In the genomic region with DNA sequence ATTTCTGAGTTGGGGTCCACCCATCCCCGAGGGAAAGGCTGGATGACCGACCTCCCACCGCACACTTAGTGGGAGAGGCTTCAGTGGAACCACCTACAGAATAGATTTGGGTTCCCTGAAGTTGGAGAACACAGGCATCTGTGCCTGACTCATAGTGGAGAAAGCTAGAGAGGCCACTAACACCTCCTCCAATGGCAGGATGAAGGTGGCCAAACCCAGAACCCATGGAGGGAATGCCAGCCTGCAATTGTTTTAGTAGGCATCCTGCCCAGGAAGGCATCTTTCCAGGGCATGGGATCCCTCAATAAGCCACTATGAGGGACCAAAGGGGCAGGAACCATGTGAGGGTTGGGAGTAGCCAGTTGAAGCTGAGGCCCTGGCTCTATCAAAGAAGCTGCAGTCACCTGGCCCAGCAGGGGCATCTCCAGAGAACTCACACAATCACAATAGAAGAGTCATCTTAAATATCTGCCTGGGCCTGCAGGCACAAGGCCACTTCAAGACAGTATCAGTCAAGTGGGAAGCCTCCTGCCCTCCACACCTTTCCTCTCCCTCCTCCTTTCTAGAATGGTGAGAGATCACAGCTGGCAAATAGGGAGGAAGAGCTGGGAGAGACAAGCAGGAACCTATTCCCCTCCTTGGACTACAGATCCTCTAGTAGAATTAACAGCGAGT, we compare ENCODE assay signal across 23 cellular contexts.
DNase-seq lines count a peak whose midpoint lies in the region; ATAC-seq and TF ChIP-seq lines count a peak whose summit lies in the region.
"Had no signal": no experiment of that assay in that cellular context is flagged by ENCODE, and none has a peak within 500 bp of the region (broad histone marks: within the 10 kb centered on the region; RNA-seq: fewer than 3 reads in every experiment).

No MANE protein-coding gene starts in this region.

- no peak overlapping the region for H4K8ac ChIP-seq in trophoblast cell (ENCODE audit: low read depth, low read length)

- no peaks in the 10 kb centered on the region for H3K9me3 ChIP-seq in trophoblast cell (ENCODE audit: insufficient read depth, low read depth, low read length)
- H3K9me3 ChIP-seq: prostate gland, SJCRH30, thoracic aorta had no signal

- H3K4me1 ChIP-seq in foreskin keratinocyte: peaks cover 19% of the 10 kb centered on the region
- peaks cover 7 to 9% of the 10 kb centered on the region in 2 experiments for H3K4me1 ChIP-seq in trophoblast cell (ENCODE audit: control insufficient read depth in 1 of 2, insufficient read depth in 2 of 2, low read length in 2 of 2)
- H3K4me1 ChIP-seq: prostate gland had no signal

- no peaks in the 10 kb centered on the region for H3K27me3 ChIP-seq in foreskin keratinocyte
- no peaks in the 10 kb centered on the region for H3K27me3 ChIP-seq in trophoblast cell (ENCODE audit: insufficient read depth, low read length)
- H3K27me3 ChIP-seq: SJCRH30 had no signal

- no peak overlapping the region for H3K4ac ChIP-seq in trophoblast cell (ENCODE audit: low read depth, low read length)

- H3K4me3 Mint-ChIP-seq in activated naive CD8-positive, alpha-beta T cell treated with anti-CD3 and anti-CD28 coated beads, Interleukin-2, amount 50 U/mL, for 24 hours: no peak overlapping the region
- H3K4me3 Mint-ChIP-seq: activated CD4-positive, alpha-beta memory T cell treated with anti-CD3 and anti-CD28 coated beads for 36 hours; activated naive CD4-positive, alpha-beta T cell treated with anti-CD3 and anti-CD28 coated beads for 36 hours; dendritic cell treated with granulocyte-macrophage colony-stimulating factor and Interleukin-4, amounts not matched to agents 40 ng/mL and 50 ng/mL, for 4 days; natural killer cell; T-helper 1 cell treated with Interleukin-12 subunit alpha and Interleukin-12 subunit beta and Interleukin-4 antibody, amounts not matched to agents 30 μg/mL and 1 μg/mL, for 36 hours had no signal

- H3K79me1 ChIP-seq in trophoblast cell (ENCODE audit: low read length): peaks cover 2% of the 10 kb centered on the region

- no peak overlapping the region for H4K91ac ChIP-seq in trophoblast cell (ENCODE audit: low read depth, low read length)

- H3K18ac ChIP-seq in trophoblast cell (ENCODE audit: low read length): no peak overlapping the region

- no peak overlapping the region for H3K27ac Mint-ChIP-seq in activated naive CD8-positive, alpha-beta T cell treated with anti-CD3 and anti-CD28 coated beads, Interleukin-2, amount 50 U/mL, for 24 hours
- H3K27ac Mint-ChIP-seq: activated CD4-positive, alpha-beta memory T cell treated with anti-CD3 and anti-CD28 coated beads for 36 hours; activated naive CD4-positive, alpha-beta T cell treated with anti-CD3 and anti-CD28 coated beads for 36 hours; dendritic cell treated with granulocyte-macrophage colony-stimulating factor and Interleukin-4, amounts not matched to agents 40 ng/mL and 50 ng/mL, for 4 days; natural killer cell; T-helper 1 cell treated with Interleukin-12 subunit alpha and Interleukin-12 subunit beta and Interleukin-4 antibody, amounts not matched to agents 30 μg/mL and 1 μg/mL, for 36 hours had no signal

- H3K36me3 ChIP-seq in trophoblast cell (ENCODE audit: control insufficient read depth in 1 of 2, insufficient read depth in 2 of 2, low read length in 2 of 2): no peaks in the 10 kb centered on the region
- H3K36me3 ChIP-seq: prostate gland, SJCRH30, thoracic aorta, WERI-Rb-1 had no signal

- H3K23ac ChIP-seq in trophoblast cell (ENCODE audit: low read length): no peak overlapping the region

- peak overlapping the region; percentile 62 for H3K27ac ChIP-seq in foreskin keratinocyte
- H3K27ac ChIP-seq in trophoblast cell (ENCODE audit: low read depth, low read length): no peak overlapping the region
- H3K27ac ChIP-seq: 22Rv1, epithelial cell of prostate, prostate gland, SJCRH30, thoracic aorta, WERI-Rb-1 had no signal

- ATAC-seq in foreskin keratinocyte: peak; percentile 76
- ATAC-seq in activated naive CD8-positive, alpha-beta T cell treated with anti-CD3 and anti-CD28 coated beads, Interleukin-2, amount 50 U/mL, for 24 hours: no peak
- ATAC-seq: natural killer cell had no signal

- no peak overlapping the region for H3K4me2 ChIP-seq in trophoblast cell (ENCODE audit: low read length)

- DNase-seq in NCI-H1417 (lab: John Stamatoyannopoulos, UW): peak; percentile 24 to 61 (median 48)
- DNase-seq in NCI-H1417 treated with DMSO at 0.1 percent for 48 hours (lab: John Stamatoyannopoulos, UW): no peak
- peak; percentile 88 for DNase-seq in NCI-H2171 treated with DMSO at 0.1 percent for 48 hours (lab: John Stamatoyannopoulos, UW)
- peak; percentile 75 to 78 for DNase-seq in foreskin keratinocyte
- DNase-seq in trophoblast cell: no peak
- no peak for DNase-seq in DMS 273 treated with DMSO at 0.1 percent for 48 hours (lab: John Stamatoyannopoulos, UW)
- DNase-seq in activated naive CD8-positive, alpha-beta T cell treated with anti-CD3 and anti-CD28 coated beads, Interleukin-2, amount 50 U/mL, for 24 hours: no peak
- DNase-seq in SHP77 (lab: John Stamatoyannopoulos, UW): no peak
- DNase-seq: activated CD4-positive, alpha-beta memory T cell treated with anti-CD3 and anti-CD28 coated beads for 36 hours; activated naive CD4-positive, alpha-beta T cell treated with anti-CD3 and anti-CD28 coated beads for 36 hours; activated T-cell treated with anti-CD3 and anti-CD28 coated beads, Interleukin-2, amount 50 U/mL, for 1 hour; KG1; natural killer cell; stimulated activated CD4-positive, alpha-beta T cell treated with anti-CD3 and anti-CD28 coated beads, Interleukin-12 subunit alpha, Interleukin-12 subunit beta, amount 100 ng/mL, for 4 hours; WERI-Rb-1 had no signal

- H3K79me2 ChIP-seq in trophoblast cell (ENCODE audit: control insufficient read depth, insufficient read depth, low read length, poor library complexity): no peaks in the 10 kb centered on the region

- H2AFZ ChIP-seq in trophoblast cell (ENCODE audit: insufficient read depth, low read length, poor library complexity): no peak overlapping the region

- no peak overlapping the region for H3K14ac ChIP-seq in trophoblast cell (ENCODE audit: low read length)

- WGBS in trophoblast cell (ENCODE audit: extremely low coverage, insufficient coverage, insufficient read length): no CpG with 5 or more reads among the region's 4 CpGs

- no peak overlapping the region for H2AK5ac ChIP-seq in trophoblast cell (ENCODE audit: low read length)

- no peaks in the 10 kb centered on the region for H3K4me1 Mint-ChIP-seq in activated naive CD8-positive, alpha-beta T cell treated with anti-CD3 and anti-CD28 coated beads, Interleukin-2, amount 50 U/mL, for 24 hours
- H3K4me1 Mint-ChIP-seq: natural killer cell had no signal

- H2BK5ac ChIP-seq in trophoblast cell (ENCODE audit: low read depth, low read length, poor library complexity): no peak overlapping the region

- H2BK12ac ChIP-seq in trophoblast cell (ENCODE audit: low read length): peak overlapping the region; percentile 7

- no peaks in the 10 kb centered on the region for H3K9me3 Mint-ChIP-seq in activated naive CD8-positive, alpha-beta T cell treated with anti-CD3 and anti-CD28 coated beads, Interleukin-2, amount 50 U/mL, for 24 hours
- H3K9me3 Mint-ChIP-seq: activated CD4-positive, alpha-beta memory T cell treated with anti-CD3 and anti-CD28 coated beads for 36 hours; activated naive CD4-positive, alpha-beta T cell treated with anti-CD3 and anti-CD28 coated beads for 36 hours; dendritic cell treated with granulocyte-macrophage colony-stimulating factor and Interleukin-4, amounts not matched to agents 40 ng/mL and 50 ng/mL, for 4 days; natural killer cell; T-helper 1 cell treated with Interleukin-12 subunit alpha and Interleukin-12 subunit beta and Interleukin-4 antibody, amounts not matched to agents 30 μg/mL and 1 μg/mL, for 36 hours had no signal

- no peak overlapping the region for H3K9ac ChIP-seq in trophoblast cell (ENCODE audit: low read length)

- TF ChIP-seq CTCF in foreskin keratinocyte (conservative IDR thresholded peaks at IDR 0.05): peak; percentile 5

- no peak overlapping the region for H2BK120ac ChIP-seq in trophoblast cell (ENCODE audit: insufficient read depth, low read length, poor library complexity)

- no peak overlapping the region for H3K4me3 ChIP-seq in trophoblast cell (ENCODE audit: low read depth, low read length)
- H3K4me3 ChIP-seq: lung, prostate gland, SJCRH30, thoracic aorta had no signal

- H3K36me3 Mint-ChIP-seq in activated naive CD8-positive, alpha-beta T cell treated with anti-CD3 and anti-CD28 coated beads, Interleukin-2, amount 50 U/mL, for 24 hours (ENCODE audit: low read depth): no peaks in the 10 kb centered on the region
- H3K36me3 Mint-ChIP-seq: activated CD4-positive, alpha-beta memory T cell treated with anti-CD3 and anti-CD28 coated beads for 36 hours; natural killer cell had no signal

- no peak overlapping the region for H4K12ac ChIP-seq in trophoblast cell (ENCODE audit: low read depth, low read length)

- no peaks in the 10 kb centered on the region for H3K27me3 Mint-ChIP-seq in activated naive CD8-positive, alpha-beta T cell treated with anti-CD3 and anti-CD28 coated beads, Interleukin-2, amount 50 U/mL, for 24 hours

Comparison
In these comparisons a context has a peak if more than half of its experiments do, and no peak if none do; other contexts are left out.
1. DNase-seq: peak in NCI-H1417 (3 of 3), NCI-H2171 treated with DMSO at 0.1 percent for 48 hours (single experiment) and foreskin keratinocyte (2 of 2); none in NCI-H1417 treated with DMSO at 0.1 percent for 48 hours (single experiment), trophoblast cell (0 of 2), DMS 273 treated with DMSO at 0.1 percent for 48 hours (single experiment), activated naive CD8-positive, alpha-beta T cell treated with anti-CD3 and anti-CD28 coated beads, Interleukin-2, amount 50 U/mL, for 24 hours (single experiment) and SHP77 (0 of 2).